Comparison of ENCODE assay signal across 20 cellular contexts in the genomic region with DNA sequence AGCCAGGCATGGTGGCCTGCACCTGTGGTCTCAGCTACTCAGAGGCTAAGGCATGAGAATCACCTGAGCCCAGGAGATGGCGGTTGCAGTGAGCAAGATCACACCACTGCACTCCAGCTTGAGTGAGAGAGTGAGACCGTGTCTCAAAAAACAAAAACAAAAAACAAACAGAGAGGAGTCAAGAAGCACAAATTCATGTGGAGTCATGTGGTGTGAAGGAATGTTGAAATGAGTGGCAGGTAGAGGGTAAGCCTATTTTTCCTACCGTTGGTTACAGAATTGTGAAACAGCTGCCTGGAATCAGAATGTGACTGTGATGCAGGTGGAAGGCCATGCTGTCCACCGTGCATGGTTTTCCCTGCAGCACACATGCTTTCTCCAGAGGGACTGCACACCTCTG.
"Had no signal": no experiment of that assay in that cellular context is flagged by ENCODE, and none has a peak within 500 bp of the region (broad histone marks: within the 10 kb centered on the region; RNA-seq: fewer than 3 reads in every experiment).

No MANE protein-coding gene starts in this region.

- ATAC-seq: heart right ventricle; mucosa of descending colon; naive thymus-derived CD4-positive, alpha-beta T cell; natural killer cell treated with Interleukin-12 subunit alpha and Interleukin-12 subunit beta and Interleukin-15 and Interleukin-18, amount 100 ng/mL, for 72 hours; pancreas; psoas muscle; right lobe of liver; stimulated activated memory B cell treated with anti-CD40 and anti-IgM and Interleukin-4, amounts not matched to agents 10 μg/mL and 1 μg/mL and 100 μg/mL, for 72 hours; stimulated activated naive CD8-positive, alpha-beta T cell treated with anti-CD3 and anti-CD28 coated beads, Interleukin-15, amount 100 ng/mL, for 72 hours had no signal

- H3K27ac Mint-ChIP-seq: naive thymus-derived CD4-positive, alpha-beta T cell; natural killer cell treated with Interleukin-12 subunit alpha and Interleukin-12 subunit beta and Interleukin-15 and Interleukin-18, amount 100 ng/mL, for 72 hours; stimulated activated memory B cell treated with anti-CD40 and anti-IgM and Interleukin-4, amounts not matched to agents 10 μg/mL and 1 μg/mL and 100 μg/mL, for 72 hours; stimulated activated naive CD8-positive, alpha-beta T cell treated with anti-CD3 and anti-CD28 coated beads, Interleukin-15, amount 100 ng/mL, for 72 hours had no signal

- DNase-seq: heart right ventricle; kidney glomerular epithelial cell; left colon; left ventricle myocardium inferior; midbrain; mucosa of descending colon; naive thymus-derived CD4-positive, alpha-beta T cell; pancreas; posterior cingulate gyrus; psoas muscle; stimulated activated CD4-positive, alpha-beta T cell treated with anti-CD3 and anti-CD28 coated beads, Interleukin-1b, Interleukin-23, amount 100 ng/mL, for 48 hours; stimulated activated CD4-positive, alpha-beta T cell treated with anti-CD3 and anti-CD28 coated beads, Interleukin-2, amount 100 ng/mL, for 48 hours; stimulated activated CD4-positive, alpha-beta T cell treated with anti-CD3 and anti-CD28 coated beads, Interleukin-4, amount 100 ng/mL, for 4 hours; stimulated activated naive CD4-positive, alpha-beta T cell treated with Interleukin-2 at 50 U/mL for 16 hours; stimulated activated naive CD8-positive, alpha-beta T cell treated with anti-CD3 and anti-CD28 coated beads, Interleukin-15, amount 100 ng/mL, for 72 hours; substantia nigra; upper lobe of left lung had no signal

- H3K4me1 Mint-ChIP-seq: stimulated activated memory B cell treated with anti-CD40 and anti-IgM and Interleukin-4, amounts not matched to agents 10 μg/mL and 1 μg/mL and 100 μg/mL, for 72 hours had no signal

- H3K27me3 Mint-ChIP-seq: naive thymus-derived CD4-positive, alpha-beta T cell; natural killer cell treated with Interleukin-12 subunit alpha and Interleukin-12 subunit beta and Interleukin-15 and Interleukin-18, amount 100 ng/mL, for 72 hours; stimulated activated memory B cell treated with anti-CD40 and anti-IgM and Interleukin-4, amounts not matched to agents 10 μg/mL and 1 μg/mL and 100 μg/mL, for 72 hours; stimulated activated naive CD8-positive, alpha-beta T cell treated with anti-CD3 and anti-CD28 coated beads, Interleukin-15, amount 100 ng/mL, for 72 hours had no signal

- H3K4me3 Mint-ChIP-seq: natural killer cell treated with Interleukin-12 subunit alpha and Interleukin-12 subunit beta and Interleukin-15 and Interleukin-18, amount 100 ng/mL, for 72 hours; stimulated activated memory B cell treated with anti-CD40 and anti-IgM and Interleukin-4, amounts not matched to agents 10 μg/mL and 1 μg/mL and 100 μg/mL, for 72 hours; stimulated activated naive CD8-positive, alpha-beta T cell treated with anti-CD3 and anti-CD28 coated beads, Interleukin-15, amount 100 ng/mL, for 72 hours had no signal
